In genomic region chr12:58298793-58299192, GRCh38 we compare ENCODE assay signal across 22 cellular contexts.
"Had no signal": no experiment of that assay in that cellular context is flagged by ENCODE, and none has a peak within 500 bp of the region (broad histone marks: within the 10 kb centered on the region; RNA-seq: fewer than 3 reads in every experiment).

No MANE protein-coding gene starts in this region.

- ATAC-seq: SK-N-SH treated with all-trans-retinoic acid at 6 μM for 48 hours had no signal

- H3K9me3 ChIP-seq: MG63, SJSA1 had no signal

- DNase-seq: Karpas-422, KBM-7, MG63, NCI-H1092, NCI-H1105 treated with DMSO at 0.1 percent for 48 hours, NCI-H1417 treated with DMSO at 0.1 percent for 48 hours, NCI-H146, NCI-H1694 treated with DMSO at 0.1 percent for 48 hours, NCI-H1930, NCI-H2081, NCI-H2107, NCI-H226, NCI-H446, NCI-H510A, NCI-H524 treated with DMSO at 0.1 percent for 48 hours, NCI-H69, NCI-H774, Right ventricle myocardium superior, RPMI8226, SIG-M5 had no signal

- H3K36me3 ChIP-seq: MG63, SJSA1 had no signal

- H3K27ac ChIP-seq: SJSA1 had no signal

- H3K27me3 ChIP-seq: MG63, SJSA1 had no signal

- H3K4me3 ChIP-seq: MG63, SJSA1 had no signal
